In genomic region chr21:39504230-39504629, GRCh38 we compare ENCODE assay signal across 1 cellular context.
TF ChIP-seq lines count a peak whose summit lies in the region.

No MANE protein-coding gene starts in this region.

TF ChIP-seq in H1, 55 proteins besides CTCF, POLR2A, EP300 and RAD21 (continued from another document):
- no peak for TF ChIP-seq ATF2 (IDR thresholded peaks at IDR 0.05; ENCODE audit: low read length)
- no peak for TF ChIP-seq FOSL1 (IDR thresholded peaks at IDR 0.05; ENCODE audit: insufficient read depth, low read depth, low read length)
- no peak for TF ChIP-seq SRF (IDR thresholded peaks at IDR 0.05; ENCODE audit: low read depth, low read length)
- no peak for TF ChIP-seq EZH2 (IDR thresholded peaks at IDR 0.05; ENCODE audit: low read depth, low read length, severe bottlenecking)
- no peak for TF ChIP-seq E2F6 (IDR thresholded peaks at IDR 0.05)
- TF ChIP-seq TAF1 (IDR thresholded peaks at IDR 0.05; ENCODE audit: low read depth, low read length) = no peak
- no peak for TF ChIP-seq RXRA (IDR thresholded peaks at IDR 0.05; ENCODE audit: insufficient read depth, low read depth, low read length)
- no peak for TF ChIP-seq RBBP5 (IDR thresholded peaks at IDR 0.05; ENCODE audit: borderline replicate concordance, low read depth, low read length)
- no peak for TF ChIP-seq KDM5A (IDR thresholded peaks at IDR 0.05; ENCODE audit: low read length)
